16 cellular contexts compared by ENCODE assay signal in the genomic region with DNA sequence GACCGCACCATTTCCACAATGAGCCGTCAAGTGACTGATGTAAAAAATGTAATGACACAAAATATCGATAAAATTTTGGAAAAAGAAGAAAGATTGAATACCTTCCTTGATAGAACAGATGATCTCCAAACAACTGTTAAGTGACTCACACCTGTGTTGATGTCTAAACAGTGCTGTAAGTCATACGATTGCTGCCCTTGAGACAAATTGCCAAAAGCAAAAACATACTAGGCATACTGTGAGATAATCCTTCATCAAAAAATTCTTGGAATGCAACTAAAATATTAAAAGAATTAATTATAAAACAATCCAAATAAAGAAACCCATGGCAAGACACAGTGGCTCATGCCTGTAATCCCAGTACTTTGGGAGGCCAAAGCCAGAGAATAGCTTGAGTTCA. TPM values are rescaled to one million over a fixed set of nuclear protein-coding genes. Genes with fewer than 3 reads are reported as not detected.
DNase-seq lines count a peak whose midpoint lies in the region; ATAC-seq and TF ChIP-seq lines count a peak whose summit lies in the region.
"Had no signal": no experiment of that assay in that cellular context is flagged by ENCODE, and none has a peak within 500 bp of the region (broad histone marks: within the 10 kb centered on the region; RNA-seq: fewer than 3 reads in every experiment).

No MANE protein-coding gene starts in this region.

- DNase-seq in IMR-90 (no peak), epithelial cell of esophagus (ENCODE audit: low read depth) (peak; percentile 20), trophoblast cell (peak; percentile 7 to 60), HFFc6 (no peak), ovary (no peak), aorta (no peak)
- DNase-seq: BE2C; C1 segment of cervical spinal cord; CD4-positive, CD25-positive, alpha-beta regulatory T cell; CD8-positive, alpha-beta memory T cell; COR-L47; GF-D8; HCEC 1CT had no signal

- H3K4me1 Mint-ChIP-seq in HFFc6 (ENCODE audit: low read depth), result no peaks in the 10 kb centered on the region
- H3K4me1 Mint-ChIP-seq: CD4-positive, CD25-positive, alpha-beta regulatory T cell; CD8-positive, alpha-beta memory T cell; GM23338; IgD-negative memory B cell had no signal

- dilution Hi-C loops in IMR-90 (cut with HindIII; ENCODE audit: low sequenced_read_pairs, unreplicated experiment), result no loop called here

- peaks cover 7% of the 10 kb centered on the region for H3K9me3 Mint-ChIP-seq in HFFc6

- no peak overlapping the region for H2BK5ac ChIP-seq in IMR-90 (ENCODE audit: low read depth, low read length, poor library complexity, severe bottlenecking)
- H2BK5ac ChIP-seq in trophoblast cell (ENCODE audit: low read depth, low read length, poor library complexity), result no peak overlapping the region

- no peak overlapping the region for H4K12ac ChIP-seq in trophoblast cell (ENCODE audit: low read depth, low read length)

- H3K79me1 ChIP-seq in IMR-90 (ENCODE audit: low read depth in 1 of 2, low read length in 2 of 2) (no peaks in the 10 kb centered on the region), trophoblast cell (ENCODE audit: low read length) (no peaks in the 10 kb centered on the region)

- H3K4ac ChIP-seq in IMR-90 (ENCODE audit: low read depth, low read length), result no peak overlapping the region
- no peak overlapping the region for H3K4ac ChIP-seq in trophoblast cell (ENCODE audit: low read depth, low read length)

- TF ChIP-seq EP300 in ovary (IDR thresholded peaks at IDR 0.05), result no peak

- H3K9me3 ChIP-seq in IMR-90 (ENCODE audit: control insufficient read depth, insufficient read depth, low read length), result no peaks in the 10 kb centered on the region
- H3K9me3 ChIP-seq in trophoblast cell (ENCODE audit: insufficient read depth, low read depth, low read length), result no peaks in the 10 kb centered on the region
- H3K9me3 ChIP-seq in ovary, result no peaks in the 10 kb centered on the region
- peaks cover 2% of the 10 kb centered on the region for H3K9me3 ChIP-seq in aorta (ENCODE audit: control insufficient read depth, low read length)
- H3K9me3 ChIP-seq: BE2C had no signal

- H3K36me3 Mint-ChIP-seq in HFFc6 (ENCODE audit: low read depth), result no peaks in the 10 kb centered on the region
- H3K36me3 Mint-ChIP-seq: CD4-positive, CD25-positive, alpha-beta regulatory T cell had no signal

- POLR2A ChIA-PET in IMR-90 (lab: Charles Lee; ENCODE audit: unreplicated experiment), result no interaction called here

- intact Hi-C loops in IMR-90 (cut with micrococcal nuclease) (no loop called here), ovary (cut with DNase I) (no loop called here), aorta (cut with DNase I) (no loop called here)

- no peak overlapping the region for H2BK12ac ChIP-seq in trophoblast cell (ENCODE audit: low read length)

- ATAC-seq in IMR-90 (ENCODE audit: low read depth) (peak; percentile 40; the same call in 1 of the 2 replicates), aorta (ENCODE audit: low FRiP score) (no peak)
- ATAC-seq: GM23338 had no signal

- H3K9me1 ChIP-seq in IMR-90 (ENCODE audit: insufficient read depth, low read length), result no peaks in the 10 kb centered on the region

- H3K27me3 ChIP-seq in IMR-90 (ENCODE audit: control insufficient read depth, insufficient read depth, low read length) (no peaks in the 10 kb centered on the region), trophoblast cell (ENCODE audit: insufficient read depth, low read length) (no peaks in the 10 kb centered on the region), ovary (no peaks in the 10 kb centered on the region), aorta (ENCODE audit: control insufficient read depth in 1 of 2, insufficient read depth in 2 of 2, low read length in 1 of 2) (no peaks in the 10 kb centered on the region)
- H3K27me3 ChIP-seq: BE2C had no signal

- H2AK9ac ChIP-seq in IMR-90 (replicated peaks; ENCODE audit: low read depth, low read length, poor library complexity), result no peak overlapping the region

- WGBS in IMR-90 (ENCODE audit: extremely low coverage in 2 of 2, insufficient read length in 1 of 2), 2 experiments, result no CpG with 5 or more reads among the region's 4 CpGs
- WGBS in trophoblast cell (ENCODE audit: extremely low coverage, insufficient coverage, insufficient read length), result no CpG with 5 or more reads among the region's 4 CpGs
- WGBS in ovary, 3 donors, result 65 to 72% (median 71%) methylated on average over 4 of the region's 4 CpGs
- WGBS in aorta, 2 donors, result 72 to 75% methylated on average over 4 of the region's 4 CpGs

- no peaks in the 10 kb centered on the region for H4K20me1 ChIP-seq in IMR-90 (ENCODE audit: insufficient read depth, low read length)

- H3K23ac ChIP-seq in IMR-90 (ENCODE audit: low read depth, low read length), result no peak overlapping the region
- no peak overlapping the region for H3K23ac ChIP-seq in trophoblast cell (ENCODE audit: low read length)

- H3K4me2 ChIP-seq in IMR-90 (ENCODE audit: low read depth, low read length) (no peak overlapping the region), trophoblast cell (ENCODE audit: low read length) (no peak overlapping the region)
- H3K4me2 ChIP-seq: GM23338 had no signal

- H2AK5ac ChIP-seq in IMR-90 (ENCODE audit: low read depth, low read length), result no peak overlapping the region
- H2AK5ac ChIP-seq in trophoblast cell (ENCODE audit: low read length), result no peak overlapping the region

- H2BK15ac ChIP-seq in IMR-90 (ENCODE audit: low read depth, low read length), result no peak overlapping the region

- H2BK120ac ChIP-seq in IMR-90 (ENCODE audit: low read depth, low read length) (no peak overlapping the region), trophoblast cell (ENCODE audit: insufficient read depth, low read length, poor library complexity) (no peak overlapping the region)

- H2AFZ ChIP-seq in IMR-90 (replicated peaks; ENCODE audit: low read length, poor library complexity) (no peak overlapping the region), trophoblast cell (ENCODE audit: insufficient read depth, low read length, poor library complexity) (no peak overlapping the region)
- H2AFZ ChIP-seq: GM23338 had no signal

- H3K36me3 ChIP-seq in IMR-90 (ENCODE audit: control insufficient read depth, insufficient read depth, low read length), result no peaks in the 10 kb centered on the region
- no peaks in the 10 kb centered on the region for H3K36me3 ChIP-seq in trophoblast cell (ENCODE audit: control insufficient read depth in 1 of 2, insufficient read depth in 2 of 2, low read length in 2 of 2)
- H3K36me3 ChIP-seq in ovary, result no peaks in the 10 kb centered on the region
- H3K36me3 ChIP-seq in aorta (ENCODE audit: control insufficient read depth in 1 of 2, insufficient read depth in 2 of 2, low read length in 1 of 2), result no peaks in the 10 kb centered on the region
- H3K36me3 ChIP-seq: BE2C had no signal

- no peak overlapping the region for H3K4me3 Mint-ChIP-seq in HFFc6
- H3K4me3 Mint-ChIP-seq: CD4-positive, CD25-positive, alpha-beta regulatory T cell; CD8-positive, alpha-beta memory T cell; GM23338; IgD-negative memory B cell had no signal

- no peak overlapping the region for H3K27ac ChIP-seq in IMR-90 (ENCODE audit: insufficient read depth, low read length)
- H3K27ac ChIP-seq in trophoblast cell (ENCODE audit: low read depth, low read length), result no peak overlapping the region
- H3K27ac ChIP-seq in ovary, result no peak overlapping the region
- no peak overlapping the region for H3K27ac ChIP-seq in aorta (ENCODE audit: low read depth in 1 of 2, low read length in 2 of 2)
- H3K27ac ChIP-seq: HL-60 had no signal

- no peaks in the 10 kb centered on the region for H3K79me2 ChIP-seq in trophoblast cell (ENCODE audit: control insufficient read depth, insufficient read depth, low read length, poor library complexity)

- H3K4me3 ChIP-seq in IMR-90 (ENCODE audit: insufficient read depth, low read depth, low read length) (no peak overlapping the region), epithelial cell of esophagus (ENCODE audit: low read length) (no peak overlapping the region), trophoblast cell (ENCODE audit: low read depth, low read length) (no peak overlapping the region), ovary (no peak overlapping the region), aorta (ENCODE audit: low read length in 2 of 2) (no peak overlapping the region)
- H3K4me3 ChIP-seq: GM23338 had no signal

- H4K8ac ChIP-seq in IMR-90 (ENCODE audit: low read depth in 2 of 2, low read length in 2 of 2) (no peak overlapping the region), trophoblast cell (ENCODE audit: low read depth, low read length) (no peak overlapping the region)

- no peaks in the 10 kb centered on the region; the same call in none of the 2 replicates for H3K27me3 Mint-ChIP-seq in HFFc6 (ENCODE audit: insufficient read depth)
- H3K27me3 Mint-ChIP-seq: IgD-negative memory B cell had no signal

- H4K91ac ChIP-seq in IMR-90 (ENCODE audit: insufficient read depth, low read depth, low read length) (no peak overlapping the region), trophoblast cell (ENCODE audit: low read depth, low read length) (no peak overlapping the region)

- TF ChIP-seq POLR2A in IMR-90 (IDR thresholded peaks at IDR 0.05; ENCODE audit: low read depth, low read length) (no peak), ovary (IDR thresholded peaks at IDR 0.05) (no peak)

- no peak overlapping the region for H3K27ac Mint-ChIP-seq in HFFc6
- H3K27ac Mint-ChIP-seq: CD4-positive, CD25-positive, alpha-beta regulatory T cell; GM23338; IgD-negative memory B cell had no signal

- in situ Hi-C loops in IMR-90 (cut with MboI; ENCODE audit: low sequenced_read_pairs), result no loop called here

- no peak for TF ChIP-seq RAD21 in IMR-90 (IDR thresholded peaks at IDR 0.05; ENCODE audit: low read length)

- H3K4me1 ChIP-seq in IMR-90 (ENCODE audit: control insufficient read depth, insufficient read depth, low read length), result no peaks in the 10 kb centered on the region
- H3K4me1 ChIP-seq in trophoblast cell (ENCODE audit: control insufficient read depth in 1 of 2, insufficient read depth in 2 of 2, low read length in 2 of 2), result no peaks in the 10 kb centered on the region
- H3K4me1 ChIP-seq in ovary (ENCODE audit: insufficient read depth), result no peaks in the 10 kb centered on the region
- H3K4me1 ChIP-seq in aorta (ENCODE audit: control insufficient read depth in 1 of 2, insufficient read depth in 2 of 2, low read length in 2 of 2), result no peaks in the 10 kb centered on the region
- H3K4me1 ChIP-seq: BE2C had no signal

- no TSS peak for BruUV-seq in IMR-90 (replicated peaks; lab: Mats Ljungman, UMichigan)

- no peak overlapping the region for H3K14ac ChIP-seq in IMR-90 (replicated peaks; ENCODE audit: low read depth, low read length)
- H3K14ac ChIP-seq in trophoblast cell (ENCODE audit: low read length), result no peak overlapping the region

- TF ChIP-seq CTCF in IMR-90 (conservative IDR thresholded peaks at IDR 0.05; ENCODE audit: low read depth, low read length) (no peak), epithelial cell of esophagus (IDR thresholded peaks at IDR 0.05; ENCODE audit: insufficient read depth, low read depth, low read length, missing control alignments) (no peak), HFFc6 (IDR thresholded peaks at IDR 0.05) (no peak), ovary (IDR thresholded peaks at IDR 0.05) (no peak)

- CTCF ChIA-PET in IMR-90 (lab: Yijun Ruan, JAX), result no interaction called here

- H3K18ac ChIP-seq in IMR-90 (ENCODE audit: low read depth, low read length) (no peak overlapping the region), trophoblast cell (ENCODE audit: low read length) (no peak overlapping the region)

- H2BK20ac ChIP-seq in IMR-90 (ENCODE audit: low read depth, low read length), result no peak overlapping the region

- H3K9ac ChIP-seq in IMR-90 (ENCODE audit: low read depth, low read length), result no peak overlapping the region
- no peak overlapping the region for H3K9ac ChIP-seq in trophoblast cell (ENCODE audit: low read length)

- no peak overlapping the region for H3K56ac ChIP-seq in IMR-90 (ENCODE audit: extremely low read depth, insufficient read depth, low read length)

- no peak overlapping the region for H4K5ac ChIP-seq in IMR-90 (ENCODE audit: low read depth, low read length)

RNA-seq across cellular contexts. Expression of a gene that starts 53.4 kb away (rescaled TPM):
- total RNA-seq in IMR-90 (2012; rRNA removed), result 9.7 and 26.1 TPM in 2 replicates
- 118 and 142 TPM in 2 replicates for polyA plus RNA-seq in IMR-90 (2012; rRNA removed)
- 261 and 286 TPM in 2 replicates for polyA plus RNA-seq in IMR-90 (2012; cell fraction: cytosol; rRNA removed)
- polyA plus RNA-seq in IMR-90 (2012; cell fraction: nucleus; rRNA removed; ENCODE audit: low replicate concordance), result 487 and 553 TPM in 2 replicates
- 305 and 316 TPM in 2 replicates for polyA plus RNA-seq in trophoblast cell (2013)
- 100 to 1,000 TPM; 149 to 284 (median 243) TPM for total RNA-seq in HFFc6 (2021; fragmentation: NEBNext Ultra II Directional; extraction: Animal tissue kit (Norgen Biotek cat#: 25700))
- 100 to 1,000 TPM in 6 of 7 donors, 10 to 100 TPM in 1; 85.1 to 243 (median 185) TPM for total RNA-seq in ovary
- polyA plus RNA-seq in ovary, result 100 to 1,000 TPM; 168 to 520 TPM
- 100 to 1,000 TPM; 120 to 146 TPM for total RNA-seq in aorta
- 100 to 1,000 TPM; 113 to 118 TPM for polyA plus RNA-seq in aorta

Comparison
In these comparisons a context has a peak if more than half of its experiments do, and no peak if none do; other contexts are left out.
1. DNase-seq: peak in epithelial cell of esophagus (single experiment) and trophoblast cell (2 of 2); none in IMR-90 (single experiment), HFFc6 (single experiment), ovary (0 of 5) and aorta (0 of 2).